8 cellular contexts compared by ENCODE assay signal in genomic region chr16:30052671-30053372, GRCh38. TPM values are rescaled to one million over a fixed set of nuclear protein-coding genes. Genes with fewer than 3 reads are reported as not detected.
DNase-seq lines count a peak whose midpoint lies in the region; FAIRE-seq and TF ChIP-seq lines count a peak whose summit lies in the region.

No MANE protein-coding gene starts in this region.

- H3K36me3 Mint-ChIP-seq in endothelial cell (ENCODE audit: low read depth, unreplicated experiment) (peaks cover 4% of the 10 kb centered on the region), mesothelial cell of epicardium (no peaks in the 10 kb centered on the region)

- peak overlapping the region; percentile 66 for H3K9ac ChIP-seq in HUES6 (ENCODE audit: low read length)

- H3K27ac Mint-ChIP-seq in endothelial cell (ENCODE audit: unreplicated experiment) (no peak overlapping the region), mesothelial cell of epicardium (peak overlapping the region; percentile 79)

- no peaks in the 10 kb centered on the region for H3K9me3 ChIP-seq in HUES6 (ENCODE audit: control insufficient read depth, insufficient read depth, low read depth, low read length)

- no peaks in the 10 kb centered on the region for H3K27me3 ChIP-seq in HUES6 (ENCODE audit: control insufficient read depth, insufficient read depth, low read length)

- TF ChIP-seq CTCF in AG09319 (IDR thresholded peaks at IDR 0.05; ENCODE audit: low read depth, low read length) (no peak), endothelial cell (IDR thresholded peaks at IDR 0.05; ENCODE audit: unreplicated experiment) (no peak), mesothelial cell of epicardium (IDR thresholded peaks at IDR 0.05; ENCODE audit: unreplicated experiment) (no peak)

- H3K4me1 ChIP-seq in HUES6 (ENCODE audit: control insufficient read depth, insufficient read depth, low read length): no peaks in the 10 kb centered on the region; the same call in 1 of the 2 replicates

- no peaks in the 10 kb centered on the region for H3K36me3 ChIP-seq in HUES6 (ENCODE audit: control insufficient read depth, insufficient read depth, low read length)

- DNase-seq in AG09319 (ENCODE audit: extremely low read depth, low read depth): peak; percentile 75
- DNase-seq in GM19239 (ENCODE audit: insufficient read length, low spot score): peak; percentile 92
- DNase-seq in NOMO-1 treated with DMSO at 0.1 percent for 48 hours (lab: John Stamatoyannopoulos, UW; ENCODE audit: unreplicated experiment): peak; percentile 88
- DNase-seq in activated CD8-positive, alpha-beta memory T cell treated with anti-CD3 and anti-CD28 coated beads, Interleukin-2, amount 50 U/mL, for 1 hour (ENCODE audit: extremely low read depth): peak; percentile 71
- DNase-seq in endothelial cell (ENCODE audit: low spot score): peak; percentile 94
- DNase-seq in mesothelial cell of epicardium (ENCODE audit: low spot score in 2 of 2, unreplicated experiment in 2 of 2): peak; percentile 84 to 93
- DNase-seq in stimulated activated CD8-positive, alpha-beta memory T cell treated with anti-CD3 and anti-CD28 coated beads, Interleukin-15, amount 100 ng/mL, for 1 hour (ENCODE audit: low read depth): peak; percentile 81

- H3K4me1 Mint-ChIP-seq in endothelial cell (ENCODE audit: unreplicated experiment) (peaks cover 21% of the 10 kb centered on the region), mesothelial cell of epicardium (peaks cover 17% of the 10 kb centered on the region)

- peak; percentile 66 for FAIRE-seq in GM19239 (lab: Jason Lieb, UNC)

- H3K4me3 Mint-ChIP-seq in endothelial cell (ENCODE audit: unreplicated experiment): peak overlapping the region; percentile 90
- peak overlapping the region; percentile 85 for H3K4me3 Mint-ChIP-seq in mesothelial cell of epicardium

- H3K9me3 Mint-ChIP-seq in endothelial cell (ENCODE audit: unreplicated experiment): no peaks in the 10 kb centered on the region
- no peaks in the 10 kb centered on the region for H3K9me3 Mint-ChIP-seq in mesothelial cell of epicardium

- H3K27ac ChIP-seq in HUES6 (ENCODE audit: low read depth, low read length): no peak overlapping the region

- H3K27me3 Mint-ChIP-seq in endothelial cell (ENCODE audit: unreplicated experiment): peaks cover 5% of the 10 kb centered on the region
- no peaks in the 10 kb centered on the region for H3K27me3 Mint-ChIP-seq in mesothelial cell of epicardium (ENCODE audit: low read depth)

- H3K4me3 ChIP-seq in HUES6 (ENCODE audit: low read depth, low read length): peak overlapping the region; percentile 79

RNA-seq across cellular contexts. Expression of gene ALDOA, which starts 12.7 kb away (rescaled TPM):
- total RNA-seq in endothelial cell (ENCODE audit: unreplicated experiment): 551 TPM
- 613 to 624 TPM (median 618 TPM) in 3 replicates for total RNA-seq in mesothelial cell of epicardium

RNA-seq across cellular contexts. Expression of gene TLCD3B, which starts 21.8 kb away (rescaled TPM):
- total RNA-seq in endothelial cell (ENCODE audit: unreplicated experiment) (1.4 TPM), mesothelial cell of epicardium (0.55 to 1.1 TPM (median 0.72 TPM) in 3 replicates)

RNA-seq across cellular contexts. Expression of gene PPP4C, which starts 23.0 kb away (rescaled TPM):
- total RNA-seq in endothelial cell (ENCODE audit: unreplicated experiment) (191 TPM), mesothelial cell of epicardium (102 to 107 TPM (median 105 TPM) in 3 replicates)

RNA-seq across cellular contexts. Expression of gene C16orf92, which starts 29.8 kb away (rescaled TPM):
- total RNA-seq in endothelial cell (ENCODE audit: unreplicated experiment) (not detected), mesothelial cell of epicardium (not detected in 3 replicates)

RNA-seq across cellular contexts. Expression of gene TBX6, which starts 38.9 kb away (rescaled TPM):
- total RNA-seq in endothelial cell (ENCODE audit: unreplicated experiment) (2.6 TPM), mesothelial cell of epicardium (2.3 to 2.7 TPM (median 2.4 TPM) in 3 replicates)
